16 cellular contexts compared by ENCODE assay signal in genomic region chr14:99467338-99468075, GRCh38. TPM values are rescaled to one million over a fixed set of nuclear protein-coding genes. Genes with fewer than 3 reads are reported as not detected.
DNase-seq lines count a peak whose midpoint lies in the region; ATAC-seq and TF ChIP-seq lines count a peak whose summit lies in the region.
"Had no signal": no experiment of that assay in that cellular context is flagged by ENCODE, and none has a peak within 500 bp of the region (broad histone marks: within the 10 kb centered on the region; RNA-seq: fewer than 3 reads in every experiment).

No MANE protein-coding gene starts in this region.

- H3K79me2 ChIP-seq in hepatocyte: peaks cover 87% of the 10 kb centered on the region
- peaks cover 93% of the 10 kb centered on the region for H3K79me2 ChIP-seq in smooth muscle cell (ENCODE audit: low read depth)

- no peak overlapping the region for H3K27ac ChIP-seq in hepatocyte
- H3K27ac ChIP-seq in smooth muscle cell (ENCODE audit: low read depth): no peak overlapping the region
- H3K27ac ChIP-seq: body of pancreas, neutrophil, right lobe of liver had no signal

- peaks cover 12% of the 10 kb centered on the region for H3K4me1 Mint-ChIP-seq in activated CD4-positive, alpha-beta T cell treated with anti-CD3 and anti-CD28 coated beads, Interleukin-2, amount 10 ng/mL, durations not matched to agents 24 days and 14 days
- peaks cover 27% of the 10 kb centered on the region for H3K4me1 Mint-ChIP-seq in activated CD4-positive, alpha-beta T cell treated with anti-CD3 and anti-CD28 coated beads for 36 hours

- H3K36me3 Mint-ChIP-seq in activated CD4-positive, alpha-beta T cell treated with anti-CD3 and anti-CD28 coated beads, Interleukin-2, amount 10 ng/mL, durations not matched to agents 24 days and 14 days (ENCODE audit: low read depth): peaks cover 11% of the 10 kb centered on the region
- peaks cover under 1% of the 10 kb centered on the region for H3K36me3 Mint-ChIP-seq in activated CD4-positive, alpha-beta T cell treated with anti-CD3 and anti-CD28 coated beads for 36 hours (ENCODE audit: low read depth)

- H3K4me2 ChIP-seq in hepatocyte (peak overlapping the region; percentile 6), smooth muscle cell (peak overlapping the region; percentile 21)

- no peak for TF ChIP-seq CTCF in hepatocyte (IDR thresholded peaks at IDR 0.05; ENCODE audit: poor library complexity)
- TF ChIP-seq CTCF in smooth muscle cell (IDR thresholded peaks at IDR 0.05; ENCODE audit: borderline replicate concordance, insufficient read depth, poor library complexity, severe bottlenecking): no peak

- 68% methylated on average over 9 of the region's 9 CpGs for WGBS in hepatocyte (ENCODE audit: low lambda C conversion rate, missing lambda C conversion rate)
- WGBS in smooth muscle cell (ENCODE audit: low lambda C conversion rate): 44% methylated on average over 9 of the region's 9 CpGs

- CTCF ChIA-PET in activated CD4-positive, alpha-beta T cell treated with anti-CD3 and anti-CD28 coated beads for 36 hours (lab: Charles Lee): interaction anchor here (0.5 to 0.6 kb wide), 2 partner anchors 139 to 530 kb away, joined by 4 to 6 read pairs; no protein-coding TSS in a partner anchor

- H3K27ac Mint-ChIP-seq in activated CD4-positive, alpha-beta T cell treated with anti-CD3 and anti-CD28 coated beads, Interleukin-2, amount 10 ng/mL, durations not matched to agents 24 days and 14 days: no peak overlapping the region
- no peak overlapping the region for H3K27ac Mint-ChIP-seq in activated CD4-positive, alpha-beta T cell treated with anti-CD3 and anti-CD28 coated beads for 36 hours

- peak; percentile 50 for DNase-seq in activated CD4-positive, alpha-beta T cell treated with anti-CD3 and anti-CD28 coated beads, Interleukin-2, amount 10 ng/mL, durations not matched to agents 24 days and 14 days
- DNase-seq in activated CD4-positive, alpha-beta T cell treated with anti-CD3 and anti-CD28 coated beads for 36 hours: no peak
- DNase-seq in SHP77 treated with DMSO at 0.1 percent for 48 hours (lab: John Stamatoyannopoulos, UW): peak; percentile 32
- no peak for DNase-seq in hepatocyte (ENCODE audit: low spot score)
- DNase-seq in smooth muscle cell (lab: John Stamatoyannopoulos, UW; ENCODE audit: unreplicated experiment): no peak
- no peak for DNase-seq in NCI-H2081 (lab: John Stamatoyannopoulos, UW)
- no peak for DNase-seq in activated effector memory CD4-positive, alpha-beta T cell treated with Interleukin-2 at 50 U/mL for 16 hours
- DNase-seq: activated naive CD4-positive, alpha-beta T cell treated with Interleukin-2 at 50 U/mL for 16 hours; body of pancreas; effector CD8-positive, alpha-beta T cell; MV-4-11; right lobe of liver; stimulated activated CD4-positive, alpha-beta T cell treated with anti-CD3 and anti-CD28 coated beads, Interleukin-2, amount 100 ng/mL, for 48 hours; stimulated activated CD8-positive, alpha-beta memory T cell treated with anti-CD3 and anti-CD28 coated beads, Interleukin-4, amount 100 ng/mL, for 48 hours had no signal

- H3K27me3 ChIP-seq in hepatocyte: no peaks in the 10 kb centered on the region
- H3K27me3 ChIP-seq in smooth muscle cell (ENCODE audit: low read depth): no peaks in the 10 kb centered on the region
- H3K27me3 ChIP-seq: body of pancreas, neutrophil, right lobe of liver had no signal

- H3K9me3 Mint-ChIP-seq in activated CD4-positive, alpha-beta T cell treated with anti-CD3 and anti-CD28 coated beads, Interleukin-2, amount 10 ng/mL, durations not matched to agents 24 days and 14 days: no peaks in the 10 kb centered on the region
- no peaks in the 10 kb centered on the region for H3K9me3 Mint-ChIP-seq in activated CD4-positive, alpha-beta T cell treated with anti-CD3 and anti-CD28 coated beads for 36 hours (ENCODE audit: low read depth)

- H3K36me3 ChIP-seq in hepatocyte (replicated peaks; ENCODE audit: insufficient read depth, low read depth): no peaks in the 10 kb centered on the region
- H3K36me3 ChIP-seq in smooth muscle cell (ENCODE audit: low read depth): no peaks in the 10 kb centered on the region

- H4K20me1 ChIP-seq in hepatocyte (ENCODE audit: insufficient read depth, poor library complexity, severe bottlenecking): peaks cover 26% of the 10 kb centered on the region
- H4K20me1 ChIP-seq in smooth muscle cell (ENCODE audit: low read depth): peaks cover 96% of the 10 kb centered on the region

- ATAC-seq in activated CD4-positive, alpha-beta T cell treated with anti-CD3 and anti-CD28 coated beads for 36 hours: no peak
- no peak for ATAC-seq in HG03045 (IDR thresholded peaks at IDR 0.05; ENCODE audit: unreplicated experiment)
- ATAC-seq: body of pancreas had no signal

- intact Hi-C loops in activated CD4-positive, alpha-beta T cell treated with anti-CD3 and anti-CD28 coated beads, Interleukin-2, amount 10 ng/mL, durations not matched to agents 24 days and 14 days (cut with micrococcal nuclease): no loop called here
- intact Hi-C loops in activated CD4-positive, alpha-beta T cell treated with anti-CD3 and anti-CD28 coated beads for 36 hours (cut with DNase I, micrococcal nuclease): no loop called here

- H3K9me3 ChIP-seq in hepatocyte (ENCODE audit: low read depth) (no peaks in the 10 kb centered on the region), smooth muscle cell (replicated peaks; ENCODE audit: low read depth) (no peaks in the 10 kb centered on the region)
- H3K9me3 ChIP-seq: body of pancreas, neutrophil, right lobe of liver had no signal

- POLR2A ChIA-PET in activated CD4-positive, alpha-beta T cell treated with anti-CD3 and anti-CD28 coated beads for 36 hours (lab: Charles Lee): interaction anchor here (0.6 kb wide), 1 partner anchor 1256 kb away, joined by 5 read pairs; no protein-coding TSS in a partner anchor

- H3K4me1 ChIP-seq in hepatocyte (ENCODE audit: insufficient read depth) (peaks cover 14% of the 10 kb centered on the region), smooth muscle cell (ENCODE audit: low read depth) (no peaks in the 10 kb centered on the region)
- H3K4me1 ChIP-seq: body of pancreas had no signal

- H3F3A ChIP-seq in smooth muscle cell (ENCODE audit: low read depth): peaks cover 11% of the 10 kb centered on the region

- H3K27me3 Mint-ChIP-seq in activated CD4-positive, alpha-beta T cell treated with anti-CD3 and anti-CD28 coated beads, Interleukin-2, amount 10 ng/mL, durations not matched to agents 24 days and 14 days: no peaks in the 10 kb centered on the region
- H3K27me3 Mint-ChIP-seq in activated CD4-positive, alpha-beta T cell treated with anti-CD3 and anti-CD28 coated beads for 36 hours: no peaks in the 10 kb centered on the region

- H2AFZ ChIP-seq in hepatocyte: no peak overlapping the region
- no peak overlapping the region for H2AFZ ChIP-seq in smooth muscle cell (ENCODE audit: low read depth)

- H3K9ac ChIP-seq in smooth muscle cell (ENCODE audit: low read depth): no peak overlapping the region

- no peak overlapping the region for H3K4me3 Mint-ChIP-seq in activated CD4-positive, alpha-beta T cell treated with anti-CD3 and anti-CD28 coated beads, Interleukin-2, amount 10 ng/mL, durations not matched to agents 24 days and 14 days
- no peak overlapping the region for H3K4me3 Mint-ChIP-seq in activated CD4-positive, alpha-beta T cell treated with anti-CD3 and anti-CD28 coated beads for 36 hours

- H3K4me3 ChIP-seq in hepatocyte: no peak overlapping the region
- no peak overlapping the region for H3K4me3 ChIP-seq in smooth muscle cell
- H3K4me3 ChIP-seq: body of pancreas, right lobe of liver had no signal

- H3K9me2 ChIP-seq in hepatocyte (replicated peaks; ENCODE audit: insufficient read depth): no peaks in the 10 kb centered on the region

RNA-seq across cellular contexts. Expression of gene SETD3, which starts 13.2 kb away (rescaled TPM):
- total RNA-seq in activated CD4-positive, alpha-beta T cell treated with anti-CD3 and anti-CD28 coated beads, Interleukin-2, amount 10 ng/mL, durations not matched to agents 24 days and 14 days: 57.9 and 59.0 TPM in 2 replicates
- total RNA-seq in activated CD4-positive, alpha-beta T cell treated with anti-CD3 and anti-CD28 coated beads for 36 hours: 10 to 100 TPM; 51.5 to 62.3 TPM
- 60.2 and 67.3 TPM in 2 replicates for total RNA-seq in hepatocyte
- polyA plus RNA-seq in hepatocyte: 43.6 and 47.0 TPM in 2 replicates
- 74.9 and 78.2 TPM in 2 replicates for total RNA-seq in smooth muscle cell
- polyA plus RNA-seq in smooth muscle cell: 41.5 and 49.2 TPM in 2 replicates

RNA-seq across cellular contexts. Expression of gene CCNK, which starts 13.7 kb away (rescaled TPM):
- total RNA-seq in activated CD4-positive, alpha-beta T cell treated with anti-CD3 and anti-CD28 coated beads, Interleukin-2, amount 10 ng/mL, durations not matched to agents 24 days and 14 days: 79.5 and 83.6 TPM in 2 replicates
- 10 to 100 TPM; 93.7 to 96.2 TPM for total RNA-seq in activated CD4-positive, alpha-beta T cell treated with anti-CD3 and anti-CD28 coated beads for 36 hours
- 15.6 and 22.0 TPM in 2 replicates for total RNA-seq in hepatocyte
- polyA plus RNA-seq in hepatocyte: 10.1 and 11.1 TPM in 2 replicates
- 32.9 and 45.0 TPM in 2 replicates for total RNA-seq in smooth muscle cell
- polyA plus RNA-seq in smooth muscle cell: 14.6 and 22.7 TPM in 2 replicates

Comparison
In these comparisons a context has a peak if more than half of its experiments do, and no peak if none do; other contexts are left out.
1. DNase-seq: peak in activated CD4-positive, alpha-beta T cell treated with anti-CD3 and anti-CD28 coated beads, Interleukin-2, amount 10 ng/mL, durations not matched to agents 24 days and 14 days (single experiment) and SHP77 treated with DMSO at 0.1 percent for 48 hours (single experiment); none in activated CD4-positive, alpha-beta T cell treated with anti-CD3 and anti-CD28 coated beads for 36 hours (single experiment), hepatocyte (single experiment), smooth muscle cell (single experiment), NCI-H2081 (0 of 2) and activated effector memory CD4-positive, alpha-beta T cell treated with Interleukin-2 at 50 U/mL for 16 hours (single experiment).